ENCODE assay signal across 8 cellular contexts in the genomic region with DNA sequence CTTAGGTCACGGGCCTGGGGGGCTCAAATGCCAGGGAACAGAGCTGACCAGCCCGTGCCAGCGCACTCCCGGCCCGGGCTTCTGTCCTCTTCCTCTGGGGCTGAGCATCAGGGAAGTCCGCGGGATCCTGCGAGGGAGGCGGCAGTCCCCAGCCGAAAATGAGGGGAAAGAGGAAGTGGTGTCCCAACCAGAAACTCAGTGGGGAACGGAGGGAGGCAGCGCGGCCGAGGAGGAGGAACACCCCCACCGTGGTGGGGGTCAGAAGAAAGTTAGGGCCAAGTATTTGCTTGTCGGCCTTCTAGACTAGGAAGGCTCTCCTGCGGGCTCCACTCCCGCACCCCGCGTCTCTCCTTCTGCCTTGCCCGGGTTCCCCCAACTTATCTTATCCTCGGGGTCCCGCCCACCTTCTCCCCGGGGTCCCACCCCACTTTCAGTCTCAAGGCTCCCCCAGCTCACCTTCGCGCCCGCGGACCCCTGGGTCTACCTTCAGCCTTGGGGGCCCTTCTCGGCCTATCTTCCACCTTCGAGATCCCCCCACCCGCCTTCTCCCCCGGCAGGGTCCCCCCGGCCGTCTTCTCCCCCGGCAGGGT. TPM values are rescaled to one million over a fixed set of nuclear protein-coding genes. Genes with fewer than 3 reads are reported as not detected.
DNase-seq lines count a peak whose midpoint lies in the region; ATAC-seq and TF ChIP-seq lines count a peak whose summit lies in the region.

No MANE protein-coding gene starts in this region.

- no peaks in the 10 kb centered on the region for H3K36me3 ChIP-seq in adipocyte (ENCODE audit: control insufficient read depth, insufficient read depth, low read length, severe bottlenecking)
- no peaks in the 10 kb centered on the region for H3K36me3 ChIP-seq in right atrium auricular region

- TF ChIP-seq CTCF in GM13977 (IDR thresholded peaks at IDR 0.05; ENCODE audit: extremely low read depth, insufficient read depth, missing control alignments) (no peak), right atrium auricular region (IDR thresholded peaks at IDR 0.05) (no peak)

- ATAC-seq in HG03159 (IDR thresholded peaks at IDR 0.05; ENCODE audit: unreplicated experiment) = peak; percentile 39
- ATAC-seq in HG03135 (IDR thresholded peaks at IDR 0.05; ENCODE audit: unreplicated experiment) = no peak

- peak overlapping the region; percentile 91 to 98 for H3K27ac ChIP-seq in right atrium auricular region

- in situ Hi-C loops in GM13977 (cut with MboI; ENCODE audit: low pct_unique_long_range_greater_than_20kb, low sequenced_read_pairs, unreplicated experiment) = no loop called here

- DNase-seq in GM13977 (ENCODE audit: low spot score) (peak; percentile 78), SKM-1 treated with dmso at 0.1 percent for 144 hours (lab: John Stamatoyannopoulos, UW; ENCODE audit: unreplicated experiment) (peak; percentile 62), adipocyte (ENCODE audit: low read depth) (peak; percentile 58), right atrium auricular region (ENCODE audit: low spot score) (peak; percentile 76), retina (peak; percentile 74), NCI-H1436 treated with DMSO at 0.1 percent for 48 hours (lab: John Stamatoyannopoulos, UW) (no peak)

- peaks cover 5% of the 10 kb centered on the region for H3K9me3 ChIP-seq in adipocyte (ENCODE audit: control insufficient read depth, low read length)
- no peaks in the 10 kb centered on the region for H3K9me3 ChIP-seq in right atrium auricular region

- peaks cover 18% of the 10 kb centered on the region for H3K4me1 ChIP-seq in adipocyte (ENCODE audit: control insufficient read depth, insufficient read depth, low read length)
- peaks cover 0 to 46% of the 10 kb centered on the region in 2 donors for H3K4me1 ChIP-seq in right atrium auricular region

- H3K4me3 ChIP-seq in adipocyte (ENCODE audit: low read length) (peak overlapping the region; percentile 91), right atrium auricular region (peak overlapping the region; percentile 84 to 88)

- H3K27me3 ChIP-seq in adipocyte (replicated peaks; ENCODE audit: control insufficient read depth, insufficient read depth, low read length) (no peaks in the 10 kb centered on the region), right atrium auricular region (no peaks in the 10 kb centered on the region)

- peak overlapping the region; percentile 89 for H3K9ac ChIP-seq in adipocyte (ENCODE audit: low read length)

RNA-seq across cellular contexts. Expression of a gene that starts 0.6 kb away (rescaled TPM):
- 10 to 100 TPM; 24.7 to 29.3 TPM for total RNA-seq in right atrium auricular region
